In genomic region chr3:123036352-123037014, GRCh38 we compare ENCODE assay signal across 11 cellular contexts. TPM values are rescaled to one million over a fixed set of nuclear protein-coding genes. Genes with fewer than 3 reads are reported as not detected.
DNase-seq lines count a peak whose midpoint lies in the region; ATAC-seq and TF ChIP-seq lines count a peak whose summit lies in the region.
"Had no signal": no experiment of that assay in that cellular context is flagged by ENCODE, and none has a peak within 500 bp of the region (broad histone marks: within the 10 kb centered on the region; RNA-seq: fewer than 3 reads in every experiment).

No MANE protein-coding gene starts in this region.

- H3K4me1 ChIP-seq in A673 (ENCODE audit: insufficient read depth, low read length, poor library complexity, severe bottlenecking) = no peaks in the 10 kb centered on the region
- H3K4me1 ChIP-seq in HCT116 (ENCODE audit: control insufficient read depth in 1 of 2, insufficient read depth in 2 of 2, low read length in 2 of 2) = no peaks in the 10 kb centered on the region
- H3K4me1 ChIP-seq in gastroesophageal sphincter = no peaks in the 10 kb centered on the region
- H3K4me1 ChIP-seq: BLaER1 treated with 17β-estradiol and CSF1 and Interleukin-3, amounts not matched to agents 10 nM and 100 nM had no signal

- TF ChIP-seq CTCF in A673 (conservative IDR thresholded peaks at IDR 0.05; ENCODE audit: low read depth, low read length) (no peak), HCT116 (IDR thresholded peaks at IDR 0.05 in 2 of 3, conservative IDR thresholded peaks at IDR 0.05 in 1 of 3; ENCODE audit: borderline replicate concordance in 1 of 3, insufficient read depth in 1 of 3, low read depth in 2 of 3, low read length in 2 of 3) (no peak), gastroesophageal sphincter (IDR thresholded peaks at IDR 0.05) (no peak)

- no peaks in the 10 kb centered on the region for H3K9me2 ChIP-seq in HCT116 (ENCODE audit: insufficient read depth)

- WGBS in gastroesophageal sphincter (ENCODE audit: low coverage in 1 of 2), 2 donors = 50 to 54% methylated on average over 7 to 8 of the region's 8 CpGs

- no peak overlapping the region for H2AFZ ChIP-seq in HCT116 (ENCODE audit: low read depth, low read length, poor library complexity, severe bottlenecking)

- BruUV-seq in A673 (replicated peaks; lab: Mats Ljungman, UMichigan) (no TSS peak), HCT116 (replicated peaks; lab: Mats Ljungman, UMichigan) (no TSS peak)

- intact Hi-C loops in A673 (cut with micrococcal nuclease; ENCODE audit: unreplicated experiment) (no loop called here), HCT116 (cut with micrococcal nuclease) (no loop called here)

- H3K27ac ChIP-seq in A673 (ENCODE audit: low read depth, low read length, poor library complexity, severe bottlenecking) (no peak overlapping the region), HCT116 (ENCODE audit: low read depth, low read length) (no peak overlapping the region), gastroesophageal sphincter (no peak overlapping the region)
- H3K27ac ChIP-seq: BLaER1 treated with 17β-estradiol and CSF1 and Interleukin-3, amounts not matched to agents 10 nM and 100 nM had no signal

- no peaks in the 10 kb centered on the region for H3K9me3 ChIP-seq in A673 (ENCODE audit: low read depth, low read length, poor library complexity, severe bottlenecking)
- no peaks in the 10 kb centered on the region for H3K9me3 ChIP-seq in HCT116 (ENCODE audit: control insufficient read depth in 1 of 2, insufficient read depth in 1 of 2, low read depth in 1 of 2, low read length in 2 of 2)
- H3K9me3 ChIP-seq in gastroesophageal sphincter = no peaks in the 10 kb centered on the region
- H3K9me3 ChIP-seq: BLaER1 treated with 17β-estradiol and CSF1 and Interleukin-3, amounts not matched to agents 10 nM and 100 nM had no signal

- H3K4me2 ChIP-seq in HCT116 (ENCODE audit: low read length) = no peak overlapping the region
- H3K4me2 ChIP-seq: BLaER1 treated with 17β-estradiol and CSF1 and Interleukin-3, amounts not matched to agents 10 nM and 100 nM had no signal

- ATAC-seq in HCT116 (no peak), gastroesophageal sphincter (peak; percentile 85), GM21528 (IDR thresholded peaks at IDR 0.05; ENCODE audit: low FRiP score, unreplicated experiment) (no peak)

- RAD21 ChIA-PET in HCT116 (lab: Charles Lee; ENCODE audit: low non-redundant PET in 1 of 2, low total read pairs in 2 of 2, uncharacterized antibody in 2 of 2, unreplicated experiment in 2 of 2) = no interaction called here

- TF ChIP-seq EP300 in gastroesophageal sphincter (IDR thresholded peaks at IDR 0.05) = no peak

- H3K79me2 ChIP-seq in HCT116 (ENCODE audit: insufficient read depth, low read length) = no peaks in the 10 kb centered on the region

- no peaks in the 10 kb centered on the region for H4K20me1 ChIP-seq in HCT116 (ENCODE audit: insufficient read depth)
- H4K20me1 ChIP-seq: BLaER1 treated with 17β-estradiol and CSF1 and Interleukin-3, amounts not matched to agents 10 nM and 100 nM had no signal

- DNase-seq in A673 (ENCODE audit: low spot score) = peak; percentile 35
- DNase-seq in HCT116 (ENCODE audit: low read depth, low spot score) = no peak
- DNase-seq in SKM-1 treated with dmso at 0.1 percent for 144 hours (lab: John Stamatoyannopoulos, UW; ENCODE audit: unreplicated experiment) = peak; percentile 75
- DNase-seq in NCI-H2227 (lab: John Stamatoyannopoulos, UW; ENCODE audit: unreplicated experiment) = no peak
- no peak for DNase-seq in H7
- no peak for DNase-seq in NCI-H2081 treated with DMSO at 0.1 percent for 48 hours (lab: John Stamatoyannopoulos, UW)
- DNase-seq: activated T-cell treated with anti-CD3 and anti-CD28 coated beads for 4 hours had no signal

- H3K4me3 ChIP-seq in A673 (ENCODE audit: low read depth, low read length, poor library complexity, severe bottlenecking) (no peak overlapping the region), HCT116 (replicated peaks in 1 of 2; ENCODE audit: low read depth in 1 of 2, low read length in 2 of 2) (no peak overlapping the region), gastroesophageal sphincter (no peak overlapping the region), H7 (ENCODE audit: insufficient read depth, low read depth, low read length) (no peak overlapping the region)
- H3K4me3 ChIP-seq: BLaER1 treated with 17β-estradiol and CSF1 and Interleukin-3, amounts not matched to agents 10 nM and 100 nM had no signal

- POLR2A ChIA-PET in A673 (lab: Charles Lee; ENCODE audit: low non-redundant PET) = no interaction called here
- POLR2A ChIA-PET in HCT116 (lab: Charles Lee) = no interaction called here

- H3K36me3 ChIP-seq in A673 (ENCODE audit: insufficient read depth, low read length, poor library complexity, severe bottlenecking) (no peaks in the 10 kb centered on the region), HCT116 (ENCODE audit: control insufficient read depth in 1 of 2, insufficient read depth in 2 of 2, low read length in 2 of 2) (no peaks in the 10 kb centered on the region), gastroesophageal sphincter (no peaks in the 10 kb centered on the region), H7 (replicated peaks; ENCODE audit: control insufficient read depth, insufficient read depth, low read length) (no peaks in the 10 kb centered on the region)
- H3K36me3 ChIP-seq: BLaER1 treated with 17β-estradiol and CSF1 and Interleukin-3, amounts not matched to agents 10 nM and 100 nM had no signal

- TF ChIP-seq RAD21 in HCT116 (IDR thresholded peaks at IDR 0.05; ENCODE audit: low read depth) = peak; percentile 26

- H3K27me3 ChIP-seq in A673 (replicated peaks; ENCODE audit: insufficient read depth, low read depth, low read length, poor library complexity) (peaks cover 17% of the 10 kb centered on the region), HCT116 (ENCODE audit: insufficient read depth, low read length) (0 out of 2 replicates have a peak, but pooled peaks cover 4% of the 10 kb centered on the region), gastroesophageal sphincter (peaks cover 41% of the 10 kb centered on the region), H7 (ENCODE audit: control insufficient read depth, insufficient read depth, low read length) (no peaks in the 10 kb centered on the region)

- CTCF ChIA-PET in A673 (lab: Charles Lee) = no interaction called here
- CTCF ChIA-PET in HCT116 (lab: Charles Lee) = no interaction called here

- no peak overlapping the region for H3K9ac ChIP-seq in HCT116 (ENCODE audit: low read length)
- H3K9ac ChIP-seq: BLaER1 treated with 17β-estradiol and CSF1 and Interleukin-3, amounts not matched to agents 10 nM and 100 nM had no signal

- TF ChIP-seq POLR2A in HCT116 (IDR thresholded peaks at IDR 0.05; ENCODE audit: borderline replicate concordance, extremely low read depth, insufficient read depth, insufficient read length) (no peak), gastroesophageal sphincter (IDR thresholded peaks at IDR 0.05) (no peak)

TF ChIP-seq in HCT116, 20 proteins besides CTCF, POLR2A, EP300 and RAD21:
- TF ChIP-seq MAX (IDR thresholded peaks at IDR 0.05) = no peak
- no peak for TF ChIP-seq SIN3A (IDR thresholded peaks at IDR 0.05; ENCODE audit: low read depth)
- TF ChIP-seq JUND (IDR thresholded peaks at IDR 0.05) = no peak
- TF ChIP-seq YY1 (IDR thresholded peaks at IDR 0.05; ENCODE audit: extremely low read depth, insufficient replicate concordance, low read depth, low read length) = no peak
- no peak for TF ChIP-seq SP1 (IDR thresholded peaks at IDR 0.05; ENCODE audit: low read depth)
- TF ChIP-seq CEBPB (IDR thresholded peaks at IDR 0.05; ENCODE audit: low read depth) = no peak

RNA-seq across cellular contexts. Expression of gene SEMA5B, which starts 8.9 kb away (rescaled TPM):
- 7.6 and 9.2 TPM in 2 replicates for total RNA-seq in A673 (2021)
- 0.15 TPM for total RNA-seq in HCT116 (2021; ENCODE audit: unreplicated experiment)
- 0.07 and 0.09 TPM in 2 replicates for polyA plus RNA-seq in HCT116 (2012)
- total RNA-seq in gastroesophageal sphincter = under 1 TPM in 3 of 4 donors, not detected in 1; 0.31 to 0.69 (median 0.32) TPM
- 16.4 and 22.4 TPM in 2 replicates for total RNA-seq in H7 (2014; rRNA removed; shearing (Covaris generic))
- total RNA-seq: T-helper 2 cell treated with Interferon-gamma antibody and Interleukin-4, amounts not matched to agents 100 ng/mL and 5 ng/mL, for 36 hours had no signal

RNA-seq across cellular contexts. Expression of gene PDIA5, which starts 30.3 kb away (rescaled TPM):
- 28.6 and 33.4 TPM in 2 replicates for total RNA-seq in A673 (2021)
- total RNA-seq in HCT116 (2021; ENCODE audit: unreplicated experiment) = 50.8 TPM
- polyA plus RNA-seq in HCT116 (2012) = 48.9 and 49.7 TPM in 2 replicates
- 10 to 100 TPM in 3 of 4 donors, 1 to 10 TPM in 1; 9.0 to 19.8 (median 16.9) TPM for total RNA-seq in gastroesophageal sphincter
- 31.7 and 34.2 TPM in 2 replicates for total RNA-seq in H7 (2014; rRNA removed; shearing (Covaris generic))

Comparison
In these comparisons a context has a peak if more than half of its experiments do, and no peak if none do; other contexts are left out.
1. DNase-seq: peak in A673 (single experiment) and SKM-1 treated with dmso at 0.1 percent for 144 hours (single experiment); none in HCT116 (single experiment), NCI-H2227 (single experiment), H7 (single experiment) and NCI-H2081 treated with DMSO at 0.1 percent for 48 hours (single experiment).